Comparison of ENCODE assay signal across 1 cellular context in genomic region chr16:50520451-50521245, GRCh38.
TF ChIP-seq lines count a peak whose summit lies in the region.

No MANE protein-coding gene starts in this region.

TF ChIP-seq in HepG2, 621 proteins besides CTCF, POLR2A, EP300 and RAD21 (continued from another document and continues in another):
- TF ChIP-seq AHDC1 (CRISPR knock-in tag; IDR thresholded peaks at IDR 0.05; ENCODE audit: borderline replicate concordance): peak; percentile 97
- no peak for TF ChIP-seq THAP8 (CRISPR knock-in tag; IDR thresholded peaks at IDR 0.05; ENCODE audit: borderline replicate concordance)
- TF ChIP-seq ZSCAN31 (CRISPR knock-in tag; IDR thresholded peaks at IDR 0.05; ENCODE audit: low read depth): peak; percentile 60; the same call in 1 of the 2 replicates
- TF ChIP-seq ZNF235 (CRISPR knock-in tag; IDR thresholded peaks at IDR 0.05; ENCODE audit: borderline replicate concordance): no peak
- TF ChIP-seq ZNF629 (CRISPR knock-in tag; conservative IDR thresholded peaks at IDR 0.05): peak; percentile 10; the same call in 1 of the 2 replicates
- TF ChIP-seq ZNF704 (CRISPR knock-in tag; IDR thresholded peaks at IDR 0.05; ENCODE audit: borderline replicate concordance): no peak
- TF ChIP-seq GATAD2A (CRISPR knock-in tag; IDR thresholded peaks at IDR 0.05): peak; percentile 96
- no peak for TF ChIP-seq NRL (CRISPR knock-in tag; IDR thresholded peaks at IDR 0.05; ENCODE audit: borderline replicate concordance)
- peak; percentile 75 for TF ChIP-seq RBFOX2 (IDR thresholded peaks at IDR 0.05; ENCODE audit: low read depth, low read length)
- no peak for TF ChIP-seq ZBTB3 (CRISPR knock-in tag; IDR thresholded peaks at IDR 0.05; ENCODE audit: borderline replicate concordance, low read depth)
- no peak for TF ChIP-seq ZMAT5 (CRISPR knock-in tag; IDR thresholded peaks at IDR 0.05; ENCODE audit: borderline replicate concordance, low read depth)
- TF ChIP-seq MXD1 (CRISPR knock-in tag; IDR thresholded peaks at IDR 0.05): no peak
- no peak for TF ChIP-seq ZNF724P (CRISPR knock-in tag; IDR thresholded peaks at IDR 0.05; ENCODE audit: borderline replicate concordance)
- peak; percentile 88; the same call in 1 of the 2 replicates for TF ChIP-seq HMG20B (CRISPR knock-in tag; conservative IDR thresholded peaks at IDR 0.05)
- TF ChIP-seq SIN3B (IDR thresholded peaks at IDR 0.05; ENCODE audit: low read length): no peak
- TF ChIP-seq ZNF572 (CRISPR knock-in tag; IDR thresholded peaks at IDR 0.05): no peak
- TF ChIP-seq STAT5B (CRISPR knock-in tag; IDR thresholded peaks at IDR 0.05): peak; percentile 72; the same call in 1 of the 2 replicates
- TF ChIP-seq KDM4B (CRISPR knock-in tag; IDR thresholded peaks at IDR 0.05): peak; percentile 81; the same call in 1 of the 2 replicates
- TF ChIP-seq ZNF292 (CRISPR knock-in tag; IDR thresholded peaks at IDR 0.05; ENCODE audit: borderline replicate concordance, low read depth): peak; percentile 66; the same call in 1 of the 2 replicates
- TF ChIP-seq FOXC1 (CRISPR knock-in tag; IDR thresholded peaks at IDR 0.05; ENCODE audit: borderline replicate concordance): no peak
- TF ChIP-seq MAZ (IDR thresholded peaks at IDR 0.05; ENCODE audit: borderline replicate concordance, low read depth, low read length): peak; percentile 79
- peak; percentile 53; the same call in 1 of the 2 replicates for TF ChIP-seq MAZ (CRISPR knock-in tag; IDR thresholded peaks at IDR 0.05; ENCODE audit: low read depth)
- TF ChIP-seq ZNF615 (CRISPR knock-in tag; IDR thresholded peaks at IDR 0.05; ENCODE audit: borderline replicate concordance): no peak
- TF ChIP-seq KDM2A (CRISPR knock-in tag; IDR thresholded peaks at IDR 0.05; ENCODE audit: borderline replicate concordance, low read depth): peak; percentile 84
- 0 out of 2 replicates have a peak, but pooled peaks have one; percentile 21 for TF ChIP-seq KMT2B (CRISPR knock-in tag; IDR thresholded peaks at IDR 0.05)
- no peak for TF ChIP-seq MTA3 (CRISPR knock-in tag; IDR thresholded peaks at IDR 0.05)
- no peak for TF ChIP-seq SNRNP70 (IDR thresholded peaks at IDR 0.05; ENCODE audit: low read depth, low read length)
- TF ChIP-seq SUZ12 (IDR thresholded peaks at IDR 0.05; ENCODE audit: low read depth, low read length): no peak
- no peak for TF ChIP-seq ZNF720 (CRISPR knock-in tag; IDR thresholded peaks at IDR 0.05)
- TF ChIP-seq ZEB1 (IDR thresholded peaks at IDR 0.05; ENCODE audit: insufficient replicate concordance, low read depth): peak; percentile 15
- 0 out of 2 replicates have a peak, but pooled peaks have one; percentile 35 for TF ChIP-seq ZKSCAN1 (IDR thresholded peaks at IDR 0.05; ENCODE audit: low read length)
- peak; percentile 84 for TF ChIP-seq MEIS2 (CRISPR knock-in tag; IDR thresholded peaks at IDR 0.05)
- no peak for TF ChIP-seq ZNF180 (CRISPR knock-in tag; IDR thresholded peaks at IDR 0.05; ENCODE audit: borderline replicate concordance, low read depth)
- TF ChIP-seq ZNF446 (CRISPR knock-in tag; IDR thresholded peaks at IDR 0.05): no peak
- TF ChIP-seq MIXL1 (CRISPR knock-in tag; IDR thresholded peaks at IDR 0.05): peak; percentile 95
- peak; percentile 97 for TF ChIP-seq MED1 (CRISPR knock-in tag; IDR thresholded peaks at IDR 0.05)
- TF ChIP-seq ZNF317 (CRISPR knock-in tag; IDR thresholded peaks at IDR 0.05): no peak
- TF ChIP-seq ZNF496 (CRISPR knock-in tag; IDR thresholded peaks at IDR 0.05; ENCODE audit: insufficient replicate concordance): no peak
- peak; percentile 97 for TF ChIP-seq DPF2 (CRISPR knock-in tag; IDR thresholded peaks at IDR 0.05; ENCODE audit: borderline replicate concordance, low read depth)
- no peak for TF ChIP-seq CREB3 (CRISPR knock-in tag; IDR thresholded peaks at IDR 0.05)
- TF ChIP-seq ARID3A (IDR thresholded peaks at IDR 0.05; ENCODE audit: low read depth, low read length): peak; percentile 90
- TF ChIP-seq MED8 (CRISPR knock-in tag; IDR thresholded peaks at IDR 0.05; ENCODE audit: insufficient replicate concordance): peak; percentile 98
- no peak for TF ChIP-seq CREBL2 (CRISPR knock-in tag; IDR thresholded peaks at IDR 0.05; ENCODE audit: borderline replicate concordance)
- TF ChIP-seq TFDP2 (CRISPR knock-in tag; IDR thresholded peaks at IDR 0.05): 0 out of 2 replicates have a peak, but pooled peaks have one; percentile 27
- TF ChIP-seq RFX1 (IDR thresholded peaks at IDR 0.05): no peak
- TF ChIP-seq ETV5 (CRISPR knock-in tag; IDR thresholded peaks at IDR 0.05; ENCODE audit: borderline replicate concordance): peak; percentile 100
- no peak for TF ChIP-seq MYNN (CRISPR knock-in tag; IDR thresholded peaks at IDR 0.05; ENCODE audit: low read depth)
- TF ChIP-seq ZNF484 (CRISPR knock-in tag; IDR thresholded peaks at IDR 0.05; ENCODE audit: borderline replicate concordance, low read depth): no peak
- no peak for TF ChIP-seq ZNF136 (CRISPR knock-in tag; IDR thresholded peaks at IDR 0.05; ENCODE audit: low read depth)
- no peak for TF ChIP-seq GRHL1 (CRISPR knock-in tag; conservative IDR thresholded peaks at IDR 0.05)
